Comparison of ENCODE assay signal across 24 cellular contexts in genomic region chr1:50526431-50526830, GRCh38.
"Had no signal": no experiment of that assay in that cellular context is flagged by ENCODE, and none has a peak within 500 bp of the region (broad histone marks: within the 10 kb centered on the region; RNA-seq: fewer than 3 reads in every experiment).

No MANE protein-coding gene starts in this region.

- H3K4me1 ChIP-seq: esophagus muscularis mucosa, gastrocnemius medialis, heart right ventricle, left lung, lower lobe of right lung had no signal

- ATAC-seq: gastrocnemius medialis, heart right ventricle, left cardiac atrium, left lung, left ventricle myocardium superior, lower lobe of right lung, mucosa of descending colon had no signal

- H3K27ac ChIP-seq: coronary artery, dorsolateral prefrontal cortex, esophagus muscularis mucosa, gastrocnemius medialis, heart right ventricle, left lung, lower lobe of right lung had no signal

- H3K27me3 ChIP-seq: dorsolateral prefrontal cortex, esophagus muscularis mucosa, gastrocnemius medialis, heart right ventricle, left lung had no signal

- DNase-seq: dermis blood vessel endothelial cell; dorsolateral prefrontal cortex; effector CD4-positive, alpha-beta T cell; effector memory CD4-positive, alpha-beta T cell; foreskin fibroblast; foreskin melanocyte; gastrocnemius medialis; glutamatergic neuron; head of caudate nucleus; heart right ventricle; hippocampal formation; left cardiac atrium; left lung; left ventricle myocardium superior; lower lobe of right lung; mesenchymal stem cell; mucosa of descending colon; naive B cell had no signal

- H3K4me3 ChIP-seq: coronary artery, dorsolateral prefrontal cortex, esophagus muscularis mucosa, gastrocnemius medialis, heart right ventricle, left lung, lower lobe of right lung, mucosa of descending colon had no signal

- H3K9me3 ChIP-seq: gastrocnemius medialis, mucosa of descending colon had no signal

- FAIRE-seq: colon, endothelial cell of umbilical vein, islet of Langerhans, keratinocyte had no signal
